8 cellular contexts compared by ENCODE assay signal in the genomic region with DNA sequence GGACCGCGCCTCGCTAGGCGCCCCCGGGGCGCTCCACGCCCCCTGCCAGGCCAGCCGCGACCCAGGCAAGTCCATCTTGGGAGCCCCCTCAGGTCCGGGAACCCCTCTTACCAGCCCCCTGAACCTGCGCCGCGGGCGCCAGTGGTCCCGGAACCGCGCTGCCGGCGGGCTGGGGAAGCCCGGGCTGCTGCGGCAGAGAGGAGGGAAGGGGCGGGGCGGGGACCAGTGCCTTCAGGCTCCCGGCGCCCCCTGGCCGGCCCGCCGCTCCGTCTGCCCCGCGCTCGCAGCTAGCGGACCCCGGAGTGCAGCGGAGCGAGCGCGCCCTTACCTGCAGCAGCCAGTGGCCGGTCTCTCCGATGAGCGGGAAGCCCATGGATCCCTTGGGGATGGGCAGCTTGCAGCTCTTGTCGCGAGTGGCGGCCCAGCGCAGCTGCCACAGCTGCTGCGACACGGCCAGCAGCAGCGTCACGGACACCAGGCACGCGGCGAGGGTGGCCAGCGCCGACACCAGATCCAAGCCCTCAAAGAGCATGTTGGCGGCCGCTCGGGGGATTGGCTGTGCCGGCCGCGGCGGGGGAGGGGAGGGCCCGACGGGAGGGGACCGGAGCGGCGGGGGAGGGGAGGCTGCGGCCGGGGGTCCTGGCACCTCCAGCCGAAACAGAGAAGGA. TPM values are rescaled to one million over a fixed set of nuclear protein-coding genes. Genes with fewer than 3 reads are reported as not detected.
DNase-seq lines count a peak whose midpoint lies in the region; ATAC-seq and TF ChIP-seq lines count a peak whose summit lies in the region.

A gene with protein sequence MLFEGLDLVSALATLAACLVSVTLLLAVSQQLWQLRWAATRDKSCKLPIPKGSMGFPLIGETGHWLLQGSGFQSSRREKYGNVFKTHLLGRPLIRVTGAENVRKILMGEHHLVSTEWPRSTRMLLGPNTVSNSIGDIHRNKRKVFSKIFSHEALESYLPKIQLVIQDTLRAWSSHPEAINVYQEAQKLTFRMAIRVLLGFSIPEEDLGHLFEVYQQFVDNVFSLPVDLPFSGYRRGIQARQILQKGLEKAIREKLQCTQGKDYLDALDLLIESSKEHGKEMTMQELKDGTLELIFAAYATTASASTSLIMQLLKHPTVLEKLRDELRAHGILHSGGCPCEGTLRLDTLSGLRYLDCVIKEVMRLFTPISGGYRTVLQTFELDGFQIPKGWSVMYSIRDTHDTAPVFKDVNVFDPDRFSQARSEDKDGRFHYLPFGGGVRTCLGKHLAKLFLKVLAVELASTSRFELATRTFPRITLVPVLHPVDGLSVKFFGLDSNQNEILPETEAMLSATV (minus strand): TSS at position 560 of the 668 bp plus-strand sequence. CDS start 28 bp downstream, at position 532.

- H4K8ac ChIP-seq in mesenchymal stem cell (ENCODE audit: low read length), result peak within 1 kb of the TSS; percentile 8

- no peak for TF ChIP-seq EP300 in transverse colon (IDR thresholded peaks at IDR 0.05; ENCODE audit: low read depth)

- no peak within 1 kb of the TSS for H2BK5ac ChIP-seq in mesenchymal stem cell (ENCODE audit: low read depth, low read length, poor library complexity, severe bottlenecking)

- no peak within 1 kb of the TSS for H3K4ac ChIP-seq in mesenchymal stem cell (ENCODE audit: low read depth in 1 of 2, low read length in 2 of 2)

- ATAC-seq in HG02870 (IDR thresholded peaks at IDR 0.05; ENCODE audit: unreplicated experiment), result no peak
- no peak for ATAC-seq in HG02588 (IDR thresholded peaks at IDR 0.05; ENCODE audit: unreplicated experiment)

- H3K4me3 ChIP-seq in NB4 (ENCODE audit: low read depth, low read length) (peak within 1 kb of the TSS; percentile 52), colonic mucosa (peak within 1 kb of the TSS; percentile 37), mesenchymal stem cell (ENCODE audit: insufficient read depth in 1 of 2, low read depth in 1 of 2, low read length in 2 of 2) (peak within 1 kb of the TSS; percentile 41 to 87), transverse colon (peak within 1 kb of the TSS; percentile 39 to 62 (median 42))

- no peak within 1 kb of the TSS for H2BK15ac ChIP-seq in mesenchymal stem cell (ENCODE audit: low read depth, poor library complexity, severe bottlenecking)

- H3K27me3 Mint-ChIP-seq in CD14-positive monocyte (ENCODE audit: low read depth in 3 of 3), result peaks cover 80 to 95% (median 87%) of the 10 kb centered on the region in 3 donors

- H3K4me2 ChIP-seq in mesenchymal stem cell (ENCODE audit: low read length, poor library complexity, severe bottlenecking), result peak within 1 kb of the TSS; percentile 87

- peaks cover 40% of the 10 kb centered on the region for H3K4me1 Mint-ChIP-seq in CD14-positive monocyte

- H2AK5ac ChIP-seq in mesenchymal stem cell (ENCODE audit: low read length, severe bottlenecking), result no peak within 1 kb of the TSS

- H3K79me1 ChIP-seq in mesenchymal stem cell (replicated peaks; ENCODE audit: low read length, poor library complexity, severe bottlenecking), result no peaks in the 10 kb centered on the region

- no peak within 1 kb of the TSS for H3K18ac ChIP-seq in mesenchymal stem cell (ENCODE audit: low read depth in 1 of 2, low read length in 2 of 2)

- H4K91ac ChIP-seq in mesenchymal stem cell (ENCODE audit: low read length), result no peak within 1 kb of the TSS

- H3K27ac Mint-ChIP-seq in CD14-positive monocyte, result peak within 1 kb of the TSS in 1 of 7 donors; percentile 40

- H3K9me3 Mint-ChIP-seq in CD14-positive monocyte, result peaks cover 2 to 30% (median 22%) of the 10 kb centered on the region in 7 donors

- peaks cover 3 to 13% of the 10 kb centered on the region in 2 donors for H3K36me3 Mint-ChIP-seq in CD14-positive monocyte

- peaks cover 63% of the 10 kb centered on the region for H3K27me3 ChIP-seq in colonic mucosa
- peaks cover 42 to 82% of the 10 kb centered on the region in 2 experiments for H3K27me3 ChIP-seq in mesenchymal stem cell (ENCODE audit: control insufficient read depth in 1 of 2, insufficient read depth in 1 of 2, low read length in 2 of 2)
- peaks cover 71% of the 10 kb centered on the region for H3K27me3 ChIP-seq in transverse colon

- no peak within 1 kb of the TSS for H3K14ac ChIP-seq in mesenchymal stem cell (ENCODE audit: low read length in 2 of 2)

- H3K4me3 Mint-ChIP-seq in CD14-positive monocyte, result peak within 1 kb of the TSS; percentile 58 to 94

- TF ChIP-seq POLR2A in NB4 (IDR thresholded peaks at IDR 0.05; ENCODE audit: extremely low read depth, insufficient read length) (no peak), transverse colon (IDR thresholded peaks at IDR 0.05) (no peak)

- no peaks in the 10 kb centered on the region for H3K36me3 ChIP-seq in colonic mucosa
- no peaks in the 10 kb centered on the region for H3K36me3 ChIP-seq in mesenchymal stem cell (ENCODE audit: control insufficient read depth in 1 of 2, insufficient read depth in 2 of 2, low read depth in 1 of 2, low read length in 2 of 2)
- H3K36me3 ChIP-seq in transverse colon, result no peaks in the 10 kb centered on the region

- H2AFZ ChIP-seq in mesenchymal stem cell (ENCODE audit: low read depth, low read length), result no peak within 1 kb of the TSS

- TF ChIP-seq CTCF in CD14-positive monocyte (IDR thresholded peaks at IDR 0.05) (no peak), NB4 (IDR thresholded peaks at IDR 0.05; ENCODE audit: low read depth, low read length) (no peak), colonic mucosa (IDR thresholded peaks at IDR 0.05) (no peak), transverse colon (IDR thresholded peaks at IDR 0.05) (no peak)

- in situ Hi-C loops in transverse colon (cut with MboI; ENCODE audit: low pct_ligation_motif_present in 1 of 4, low pct_unique_long_range_greater_than_20kb in 1 of 4, low sequenced_read_pairs in 3 of 4), result loop anchor here in 3 of 4 donors (10.0 to 25.0 kb wide), 4 partner anchors 223 to 590 kb away; no protein-coding TSS in a partner anchor

- H3K9ac ChIP-seq in colonic mucosa (ENCODE audit: low read depth in 2 of 2, low read length in 2 of 2), result no peak within 1 kb of the TSS
- peak within 1 kb of the TSS; percentile 85 for H3K9ac ChIP-seq in mesenchymal stem cell (ENCODE audit: low read length)

- H2BK12ac ChIP-seq in mesenchymal stem cell (ENCODE audit: low read length in 2 of 2), result no peak within 1 kb of the TSS

- no peaks in the 10 kb centered on the region for H3K9me3 ChIP-seq in colonic mucosa
- no peaks in the 10 kb centered on the region for H3K9me3 ChIP-seq in mesenchymal stem cell (ENCODE audit: control insufficient read depth, low read length)
- no peaks in the 10 kb centered on the region for H3K9me3 ChIP-seq in transverse colon

- H3K27ac ChIP-seq in colonic mucosa, result no peak within 1 kb of the TSS
- H3K27ac ChIP-seq in mesenchymal stem cell (ENCODE audit: low read length, poor library complexity, severe bottlenecking), result no peak within 1 kb of the TSS
- H3K27ac ChIP-seq in transverse colon, result no peak within 1 kb of the TSS

- H2BK120ac ChIP-seq in mesenchymal stem cell (ENCODE audit: low read depth, low read length), result no peak within 1 kb of the TSS

- WGBS in mesenchymal stem cell, result under 1% methylated on average over 49 of the region's 69 CpGs
- WGBS in transverse colon (ENCODE audit: low coverage in 1 of 2), 2 donors, result 3 to 14% methylated on average over 11 to 37 of the region's 69 CpGs

- H3K4me1 ChIP-seq in colonic mucosa (peaks cover 24% of the 10 kb centered on the region), mesenchymal stem cell (ENCODE audit: control insufficient read depth, insufficient read depth, low read depth, low read length) (peaks cover 55% of the 10 kb centered on the region), transverse colon (peaks cover 44 to 75% (median 64%) of the 10 kb centered on the region in 4 donors)

- intact Hi-C loops in CD14-positive monocyte (cut with micrococcal nuclease) (no loop called here), colonic mucosa (cut with DNase I) (no loop called here), transverse colon (cut with DNase I; ENCODE audit: low total_unique reads) (no loop called here)

- H3K23ac ChIP-seq in mesenchymal stem cell (ENCODE audit: low read length in 2 of 2), result peak within 1 kb of the TSS in 1 of 2 experiments; percentile 23

- peak; percentile 25 for DNase-seq in CD14-positive monocyte (ENCODE audit: low spot score)
- no peak for DNase-seq in NB4 (ENCODE audit: low read depth)
- DNase-seq in colonic mucosa, result no peak
- no peak for DNase-seq in mesenchymal stem cell
- DNase-seq in transverse colon, result no peak
- DNase-seq in CD1c-positive myeloid dendritic cell (ENCODE audit: extremely low spot score), result no peak

RNA-seq across cellular contexts. Expression of the gene that starts here (rescaled TPM):
- not detected for polyA plus RNA-seq in CD14-positive monocyte
- total RNA-seq in colonic mucosa, result 1 to 10 TPM; 1.0 to 1.9 TPM
- polyA plus RNA-seq in mesenchymal stem cell (2013, experiment 1 of 2), result 0.08 TPM
- 0.10 TPM for polyA plus RNA-seq in mesenchymal stem cell (2013, experiment 2 of 2)
- 1 to 10 TPM in 3 of 4 donors, not detected in 1; 1.5 to 5.2 (median 2.4) TPM for total RNA-seq in transverse colon

Comparison
In these comparisons a context has a peak if more than half of its experiments do, and no peak if none do; other contexts are left out.
1. Peak in DNase-seq in CD14-positive monocyte; RNA of the gene not detected or under 1 TPM.